Comparison of ENCODE assay signal across 11 cellular contexts in genomic region chr4:38949416-38950051, GRCh38.
DNase-seq lines count a peak whose midpoint lies in the region; ATAC-seq, FAIRE-seq and TF ChIP-seq lines count a peak whose summit lies in the region.
"Had no signal": no experiment of that assay in that cellular context is flagged by ENCODE, and none has a peak within 500 bp of the region (broad histone marks: within the 10 kb centered on the region; RNA-seq: fewer than 3 reads in every experiment).

No MANE protein-coding gene starts in this region.

- H4K5ac ChIP-seq in IMR-90 (ENCODE audit: low read depth, low read length) = peak overlapping the region; percentile 79

- H3K36me3 Mint-ChIP-seq in activated naive CD8-positive, alpha-beta T cell = no peaks in the 10 kb centered on the region

- dilution Hi-C loops in IMR-90 (cut with HindIII; ENCODE audit: low sequenced_read_pairs, unreplicated experiment) (no loop called here), keratinocyte (cut with MboI; ENCODE audit: extremely low pct_ligation_motif_present, low sequenced_read_pairs) (no loop called here)

- H3K9me3 Mint-ChIP-seq in activated naive CD8-positive, alpha-beta T cell (ENCODE audit: low read depth) = no peaks in the 10 kb centered on the region

- H3K4me3 ChIP-seq in ACC112 (ENCODE audit: low read depth, low read length) (no peak overlapping the region), IMR-90 (ENCODE audit: insufficient read depth, low read depth, low read length) (no peak overlapping the region), keratinocyte (ENCODE audit: control insufficient read depth in 2 of 3, extremely low read depth in 1 of 3, insufficient read depth in 2 of 3, low read depth in 1 of 3, low read length in 3 of 3) (no peak overlapping the region)

- no peak for TF ChIP-seq CTCF in IMR-90 (conservative IDR thresholded peaks at IDR 0.05; ENCODE audit: low read depth, low read length)
- TF ChIP-seq CTCF in keratinocyte (optimal IDR thresholded peaks at IDR 0.05 in 1 of 3, IDR thresholded peaks at IDR 0.05 in 1 of 3, conservative IDR thresholded peaks at IDR 0.05 in 1 of 3; ENCODE audit: extremely low read depth in 1 of 3, insufficient read depth in 2 of 3, low read length in 3 of 3) = no peak

- H4K8ac ChIP-seq in IMR-90 (ENCODE audit: low read depth in 2 of 2, low read length in 2 of 2) = peak overlapping the region; percentile 91

- peak overlapping the region; percentile 90 for H2BK20ac ChIP-seq in IMR-90 (ENCODE audit: low read depth, low read length)

- H2BK5ac ChIP-seq in IMR-90 (ENCODE audit: low read depth, low read length, poor library complexity, severe bottlenecking) = peak overlapping the region; percentile 89

- H3K9me3 ChIP-seq in IMR-90 (ENCODE audit: control insufficient read depth, insufficient read depth, low read length) (no peaks in the 10 kb centered on the region), keratinocyte (ENCODE audit: control insufficient read depth, low read depth, low read length) (no peaks in the 10 kb centered on the region)

- H2AFZ ChIP-seq in ACC112 (ENCODE audit: low read length, unreplicated experiment) (no peak overlapping the region), IMR-90 (replicated peaks; ENCODE audit: low read length, poor library complexity) (no peak overlapping the region), keratinocyte (ENCODE audit: control insufficient read depth, low read length) (peak overlapping the region; percentile 30)

- H3K9me1 ChIP-seq in IMR-90 (ENCODE audit: insufficient read depth, low read length) (peaks cover 7% of the 10 kb centered on the region), keratinocyte (ENCODE audit: control insufficient read depth, extremely low read depth, insufficient read depth, low read length) (peaks cover 2% of the 10 kb centered on the region)

- peak overlapping the region; percentile 89 for H3K27ac Mint-ChIP-seq in activated naive CD8-positive, alpha-beta T cell

- WGBS in IMR-90 (ENCODE audit: extremely low coverage in 2 of 2, insufficient read length in 1 of 2), 2 experiments = no CpG with 5 or more reads among the region's 5 CpGs

- CTCF ChIA-PET in IMR-90 (lab: Yijun Ruan, JAX) = interaction anchor here (0.6 kb wide), 1 partner anchor 175 kb away, joined by 4 read pairs; no protein-coding TSS in a partner anchor

- TF ChIP-seq RAD21 in IMR-90 (IDR thresholded peaks at IDR 0.05; ENCODE audit: low read length) = no peak

- H3K27me3 Mint-ChIP-seq in activated naive CD8-positive, alpha-beta T cell = no peaks in the 10 kb centered on the region

- DNase-seq in IMR-90 (peak; percentile 70), keratinocyte (ENCODE audit: low read depth, low spot score) (no peak), NCI-H1092 treated with DMSO at 0.1 percent for 48 hours (lab: John Stamatoyannopoulos, UW) (no peak), mucosa of gallbladder (ENCODE audit: low spot score) (no peak), UCSD-AML1 (lab: John Stamatoyannopoulos, UW; ENCODE audit: unreplicated experiment) (no peak)
- DNase-seq: aorta, DMS79 treated with DMSO at 0.1 percent for 48 hours had no signal

- H3K9ac ChIP-seq in IMR-90 (ENCODE audit: low read depth, low read length) (peak overlapping the region; percentile 19; the same call in 1 of the 2 replicates), keratinocyte (ENCODE audit: control insufficient read depth, extremely low read depth, insufficient read depth, low read length) (no peak overlapping the region)

- H3K36me3 ChIP-seq in ACC112 (ENCODE audit: insufficient read depth, low read length) (no peaks in the 10 kb centered on the region), IMR-90 (ENCODE audit: control insufficient read depth, insufficient read depth, low read length) (peaks cover 6% of the 10 kb centered on the region), keratinocyte (ENCODE audit: control insufficient read depth in 2 of 2, extremely low read depth in 1 of 2, insufficient read depth in 2 of 2, low read length in 2 of 2) (peaks cover 0 to 3% of the 10 kb centered on the region in 2 experiments)

- H3K4me1 Mint-ChIP-seq in activated naive CD8-positive, alpha-beta T cell (ENCODE audit: low read depth) = peaks cover 22% of the 10 kb centered on the region

- H3K56ac ChIP-seq in IMR-90 (ENCODE audit: extremely low read depth, insufficient read depth, low read length) = peak overlapping the region; percentile 80

- H2BK120ac ChIP-seq in IMR-90 (ENCODE audit: low read depth, low read length) = peak overlapping the region; percentile 97

- H3K4me3 Mint-ChIP-seq in activated naive CD8-positive, alpha-beta T cell = peak overlapping the region; percentile 60

- H2AK9ac ChIP-seq in IMR-90 (replicated peaks; ENCODE audit: low read depth, low read length, poor library complexity) = peak overlapping the region; percentile 20

- ATAC-seq in IMR-90 (ENCODE audit: low read depth) (no peak), HG02852 (IDR thresholded peaks at IDR 0.05; ENCODE audit: unreplicated experiment) (no peak)
- ATAC-seq: Panc1 had no signal

- H4K91ac ChIP-seq in IMR-90 (ENCODE audit: insufficient read depth, low read depth, low read length) = peak overlapping the region; percentile 96

- peaks cover 0 to 20% of the 10 kb centered on the region in 2 experiments; a peak in 2 of 4 replicates for H3K79me1 ChIP-seq in IMR-90 (ENCODE audit: low read depth in 1 of 2, low read length in 2 of 2)

- H2BK15ac ChIP-seq in IMR-90 (ENCODE audit: low read depth, low read length) = peak overlapping the region; percentile 96

- H3K18ac ChIP-seq in IMR-90 (ENCODE audit: low read depth, low read length) = peak overlapping the region; percentile 82

- FAIRE-seq in keratinocyte (lab: Jason Lieb, UNC) = peak; percentile 75

- no peaks in the 10 kb centered on the region for H3K79me2 ChIP-seq in ACC112 (ENCODE audit: control insufficient read depth, insufficient read depth, low read length, unreplicated experiment)
- no peaks in the 10 kb centered on the region for H3K79me2 ChIP-seq in keratinocyte (ENCODE audit: control insufficient read depth, insufficient read depth, low read length)

- H3K14ac ChIP-seq in IMR-90 (replicated peaks; ENCODE audit: low read depth, low read length) = peak overlapping the region; percentile 92

- H3K27me3 ChIP-seq in ACC112 (ENCODE audit: insufficient read depth, low read length) (no peaks in the 10 kb centered on the region), IMR-90 (ENCODE audit: control insufficient read depth, insufficient read depth, low read length) (no peaks in the 10 kb centered on the region), keratinocyte (ENCODE audit: control insufficient read depth, extremely low read depth, insufficient read depth, low read length) (no peaks in the 10 kb centered on the region)

- BruUV-seq in IMR-90 (replicated peaks; lab: Mats Ljungman, UMichigan) = no TSS peak

- POLR2A ChIA-PET in IMR-90 (lab: Charles Lee; ENCODE audit: unreplicated experiment) = interaction anchor here (0.6 to 1.4 kb wide), 2 partner anchors 32 to 96 kb away, joined by 4 read pairs; no protein-coding TSS in a partner anchor

- in situ Hi-C loops in IMR-90 (cut with MboI; ENCODE audit: low sequenced_read_pairs) = loop anchor here (5.0 kb wide), 1 partner anchor 88 kb away; no protein-coding TSS in a partner anchor

- H3K4me2 ChIP-seq in IMR-90 (ENCODE audit: low read depth, low read length) (no peak overlapping the region; the same call in 1 of the 2 replicates), keratinocyte (ENCODE audit: control insufficient read depth, extremely low read depth, insufficient read depth, low read depth, low read length) (peak overlapping the region; percentile 66)

- peak overlapping the region; percentile 97 for H2AK5ac ChIP-seq in IMR-90 (ENCODE audit: low read depth, low read length)

- H3K27ac ChIP-seq in ACC112 (ENCODE audit: low read depth, low read length) (peak overlapping the region; percentile 71), IMR-90 (ENCODE audit: insufficient read depth, low read length) (peak overlapping the region; percentile 87), keratinocyte (ENCODE audit: control insufficient read depth, insufficient read depth, low read length) (no peak overlapping the region)

- TF ChIP-seq POLR2A in IMR-90 (IDR thresholded peaks at IDR 0.05; ENCODE audit: low read depth, low read length) = no peak

- H4K20me1 ChIP-seq in IMR-90 (ENCODE audit: insufficient read depth, low read length) (no peaks in the 10 kb centered on the region), keratinocyte (ENCODE audit: control insufficient read depth, extremely low read depth, insufficient read depth, low read length) (no peaks in the 10 kb centered on the region)

- intact Hi-C loops in IMR-90 (cut with micrococcal nuclease) = loop anchor here (2.0 kb wide), 1 partner anchor 185 kb away; no protein-coding TSS in a partner anchor

- H3K23ac ChIP-seq in IMR-90 (ENCODE audit: low read depth, low read length) = peak overlapping the region; percentile 63

- peak overlapping the region; percentile 94 for H3K4ac ChIP-seq in IMR-90 (ENCODE audit: low read depth, low read length)

- H3K4me1 ChIP-seq in ACC112 (ENCODE audit: control insufficient read depth, insufficient read depth, low read length, unreplicated experiment) = peaks cover 27% of the 10 kb centered on the region
- peaks cover 20% of the 10 kb centered on the region for H3K4me1 ChIP-seq in IMR-90 (ENCODE audit: control insufficient read depth, insufficient read depth, low read length)
- peaks cover 14% of the 10 kb centered on the region for H3K4me1 ChIP-seq in keratinocyte (ENCODE audit: control insufficient read depth, extremely low read depth, insufficient read depth, low read length)

TF ChIP-seq in IMR-90, 13 proteins besides CTCF, POLR2A, EP300 and RAD21 (continues in another document):
- no peak for TF ChIP-seq CHD1 (IDR thresholded peaks at IDR 0.05; ENCODE audit: low read depth, low read length)
- TF ChIP-seq BHLHE40 (IDR thresholded peaks at IDR 0.05; ENCODE audit: low read depth, low read length) = no peak
- TF ChIP-seq, protein P1, sequence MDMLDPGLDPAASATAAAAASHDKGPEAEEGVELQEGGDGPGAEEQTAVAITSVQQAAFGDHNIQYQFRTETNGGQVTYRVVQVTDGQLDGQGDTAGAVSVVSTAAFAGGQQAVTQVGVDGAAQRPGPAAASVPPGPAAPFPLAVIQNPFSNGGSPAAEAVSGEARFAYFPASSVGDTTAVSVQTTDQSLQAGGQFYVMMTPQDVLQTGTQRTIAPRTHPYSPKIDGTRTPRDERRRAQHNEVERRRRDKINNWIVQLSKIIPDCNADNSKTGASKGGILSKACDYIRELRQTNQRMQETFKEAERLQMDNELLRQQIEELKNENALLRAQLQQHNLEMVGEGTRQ (IDR thresholded peaks at IDR 0.05; ENCODE audit: low read depth, low read length) = no peak
- no peak for TF ChIP-seq SMC3 (IDR thresholded peaks at IDR 0.05; ENCODE audit: low read depth, low read length)
- no peak for TF ChIP-seq MAFK (IDR thresholded peaks at IDR 0.05; ENCODE audit: low read depth, low read length)
- no peak for TF ChIP-seq NFE2L2 (IDR thresholded peaks at IDR 0.05; ENCODE audit: low read depth, low read length)
- no peak for TF ChIP-seq RFX5 (IDR thresholded peaks at IDR 0.05; ENCODE audit: low read depth, low read length)
- no peak for TF ChIP-seq MXI1 (IDR thresholded peaks at IDR 0.05; ENCODE audit: borderline replicate concordance, low read depth, low read length)
- no peak for TF ChIP-seq MAZ (IDR thresholded peaks at IDR 0.05; ENCODE audit: borderline replicate concordance, low read depth, low read length)
- TF ChIP-seq FOS (IDR thresholded peaks at IDR 0.05; ENCODE audit: low read depth, low read length) = no peak
